In genomic region chr15:63504247-63504978, GRCh38 we compare ENCODE assay signal across 1 cellular context.
TF ChIP-seq lines count a peak whose summit lies in the region.

Gene USP3, plus strand, starts transcription at chr15:63504593. Its CDS starts 147 bp downstream, at chr15:63504740.

TF ChIP-seq in HepG2, 621 proteins besides CTCF, POLR2A, EP300 and RAD21 (continued from another document and continues in another):
- TF ChIP-seq ZBTB40 (IDR thresholded peaks at IDR 0.05) (no peak), ZBTB40 (CRISPR knock-in tag; IDR thresholded peaks at IDR 0.05) (no peak; the same call in 1 of the 2 replicates), ZMAT5 (CRISPR knock-in tag; IDR thresholded peaks at IDR 0.05; ENCODE audit: borderline replicate concordance, low read depth) (no peak), NFIC (IDR thresholded peaks at IDR 0.05; ENCODE audit: low read length) (0 out of 2 replicates have a peak, but pooled peaks have one; percentile 15), ATF6 (CRISPR knock-in tag; conservative IDR thresholded peaks at IDR 0.05) (no peak), ZFYVE20 (CRISPR knock-in tag; IDR thresholded peaks at IDR 0.05; ENCODE audit: borderline replicate concordance, low read depth) (no peak), ZNF143 (CRISPR knock-in tag; IDR thresholded peaks at IDR 0.05) (no peak), MIER3 (CRISPR knock-in tag; IDR thresholded peaks at IDR 0.05; ENCODE audit: borderline replicate concordance) (no peak; the same call in 1 of the 2 replicates), SALL1 (CRISPR knock-in tag; IDR thresholded peaks at IDR 0.05) (peak; percentile 70), FOXM1 (CRISPR knock-in tag; IDR thresholded peaks at IDR 0.05) (no peak), REST (IDR thresholded peaks at IDR 0.05; ENCODE audit: borderline replicate concordance in 1 of 2, low read depth in 1 of 2, low read length in 2 of 2) (no peak), ZNF256 (CRISPR knock-in tag; conservative IDR thresholded peaks at IDR 0.05) (no peak), ZXDC (CRISPR knock-in tag; IDR thresholded peaks at IDR 0.05) (no peak), ARNT (IDR thresholded peaks at IDR 0.05) (no peak), ZNF17 (CRISPR knock-in tag; IDR thresholded peaks at IDR 0.05) (no peak), ZNF24 (IDR thresholded peaks at IDR 0.05) (peak; percentile 55; the same call in 1 of the 2 replicates)
- TF ChIP-seq, protein P1, sequence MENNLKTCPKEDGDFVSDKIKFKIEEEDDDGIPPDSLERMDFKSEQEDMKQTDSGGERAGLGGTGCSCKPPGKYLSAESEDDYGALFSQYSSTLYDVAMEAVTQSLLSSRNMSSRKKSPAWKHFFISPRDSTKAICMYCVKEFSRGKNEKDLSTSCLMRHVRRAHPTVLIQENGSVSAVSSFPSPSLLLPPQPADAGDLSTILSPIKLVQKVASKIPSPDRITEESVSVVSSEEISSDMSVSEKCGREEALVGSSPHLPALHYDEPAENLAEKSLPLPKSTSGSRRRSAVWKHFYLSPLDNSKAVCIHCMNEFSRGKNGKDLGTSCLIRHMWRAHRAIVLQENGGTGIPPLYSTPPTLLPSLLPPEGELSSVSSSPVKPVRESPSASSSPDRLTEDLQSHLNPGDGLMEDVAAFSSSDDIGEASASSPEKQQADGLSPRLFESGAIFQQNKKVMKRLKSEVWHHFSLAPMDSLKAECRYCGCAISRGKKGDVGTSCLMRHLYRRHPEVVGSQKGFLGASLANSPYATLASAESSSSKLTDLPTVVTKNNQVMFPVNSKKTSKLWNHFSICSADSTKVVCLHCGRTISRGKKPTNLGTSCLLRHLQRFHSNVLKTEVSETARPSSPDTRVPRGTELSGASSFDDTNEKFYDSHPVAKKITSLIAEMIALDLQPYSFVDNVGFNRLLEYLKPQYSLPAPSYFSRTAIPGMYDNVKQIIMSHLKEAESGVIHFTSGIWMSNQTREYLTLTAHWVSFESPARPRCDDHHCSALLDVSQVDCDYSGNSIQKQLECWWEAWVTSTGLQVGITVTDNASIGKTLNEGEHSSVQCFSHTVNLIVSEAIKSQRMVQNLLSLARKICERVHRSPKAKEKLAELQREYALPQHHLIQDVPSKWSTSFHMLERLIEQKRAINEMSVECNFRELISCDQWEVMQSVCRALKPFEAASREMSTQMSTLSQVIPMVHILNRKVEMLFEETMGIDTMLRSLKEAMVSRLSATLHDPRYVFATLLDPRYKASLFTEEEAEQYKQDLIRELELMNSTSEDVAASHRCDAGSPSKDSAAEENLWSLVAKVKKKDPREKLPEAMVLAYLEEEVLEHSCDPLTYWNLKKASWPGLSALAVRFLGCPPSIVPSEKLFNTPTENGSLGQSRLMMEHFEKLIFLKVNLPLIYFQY (CRISPR knock-in tag; IDR thresholded peaks at IDR 0.05; ENCODE audit: borderline replicate concordance) = peak; percentile 68; the same call in 1 of the 2 replicates
- TF ChIP-seq, protein P2, sequence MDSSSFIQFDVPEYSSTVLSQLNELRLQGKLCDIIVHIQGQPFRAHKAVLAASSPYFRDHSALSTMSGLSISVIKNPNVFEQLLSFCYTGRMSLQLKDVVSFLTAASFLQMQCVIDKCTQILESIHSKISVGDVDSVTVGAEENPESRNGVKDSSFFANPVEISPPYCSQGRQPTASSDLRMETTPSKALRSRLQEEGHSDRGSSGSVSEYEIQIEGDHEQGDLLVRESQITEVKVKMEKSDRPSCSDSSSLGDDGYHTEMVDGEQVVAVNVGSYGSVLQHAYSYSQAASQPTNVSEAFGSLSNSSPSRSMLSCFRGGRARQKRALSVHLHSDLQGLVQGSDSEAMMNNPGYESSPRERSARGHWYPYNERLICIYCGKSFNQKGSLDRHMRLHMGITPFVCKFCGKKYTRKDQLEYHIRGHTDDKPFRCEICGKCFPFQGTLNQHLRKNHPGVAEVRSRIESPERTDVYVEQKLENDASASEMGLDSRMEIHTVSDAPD (CRISPR knock-in tag; IDR thresholded peaks at IDR 0.05) = no peak
- TF ChIP-seq, protein P3, sequence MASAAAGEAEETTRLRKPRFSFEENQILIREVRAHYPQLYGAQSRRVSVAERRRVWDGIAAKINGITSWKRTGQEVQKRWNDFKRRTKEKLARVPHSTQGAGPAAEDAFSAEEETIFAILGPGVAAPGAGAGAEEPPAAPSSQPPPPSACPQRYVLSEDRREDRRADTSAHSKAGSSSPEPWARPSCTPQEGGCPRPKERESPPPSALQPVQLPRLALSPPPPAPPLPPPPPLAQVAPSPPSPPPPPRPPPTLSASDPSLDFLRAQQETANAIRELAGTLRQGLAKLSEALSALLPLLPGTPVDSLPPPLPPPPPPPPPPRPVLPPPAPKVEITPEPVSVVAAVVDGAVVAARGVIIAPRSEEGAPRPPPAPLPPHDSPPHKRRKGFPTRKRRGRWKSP (CRISPR knock-in tag; IDR thresholded peaks at IDR 0.05) = peak; percentile 67; the same call in 1 of the 2 replicates
- TF ChIP-seq, protein P4, sequence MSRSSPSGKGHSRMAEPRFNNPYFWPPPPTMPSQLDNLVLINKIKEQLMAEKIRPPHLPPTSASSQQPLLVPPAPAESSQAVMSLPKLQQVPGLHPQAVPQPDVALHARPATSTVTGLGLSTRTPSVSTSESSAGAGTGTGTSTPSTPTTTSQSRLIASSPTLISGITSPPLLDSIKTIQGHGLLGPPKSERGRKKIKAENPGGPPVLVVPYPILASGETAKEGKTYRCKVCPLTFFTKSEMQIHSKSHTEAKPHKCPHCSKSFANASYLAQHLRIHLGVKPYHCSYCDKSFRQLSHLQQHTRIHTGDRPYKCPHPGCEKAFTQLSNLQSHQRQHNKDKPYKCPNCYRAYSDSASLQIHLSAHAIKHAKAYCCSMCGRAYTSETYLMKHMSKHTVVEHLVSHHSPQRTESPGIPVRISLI (CRISPR knock-in tag; IDR thresholded peaks at IDR 0.05; ENCODE audit: borderline replicate concordance) = no peak
- TF ChIP-seq, protein P5, sequence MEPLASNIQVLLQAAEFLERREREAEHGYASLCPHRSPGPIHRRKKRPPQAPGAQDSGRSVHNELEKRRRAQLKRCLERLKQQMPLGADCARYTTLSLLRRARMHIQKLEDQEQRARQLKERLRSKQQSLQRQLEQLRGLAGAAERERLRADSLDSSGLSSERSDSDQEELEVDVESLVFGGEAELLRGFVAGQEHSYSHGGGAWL (CRISPR knock-in tag; IDR thresholded peaks at IDR 0.05) = 0 out of 2 replicates have a peak, but pooled peaks have one; percentile 48
